21 cellular contexts compared by ENCODE assay signal in the genomic region with DNA sequence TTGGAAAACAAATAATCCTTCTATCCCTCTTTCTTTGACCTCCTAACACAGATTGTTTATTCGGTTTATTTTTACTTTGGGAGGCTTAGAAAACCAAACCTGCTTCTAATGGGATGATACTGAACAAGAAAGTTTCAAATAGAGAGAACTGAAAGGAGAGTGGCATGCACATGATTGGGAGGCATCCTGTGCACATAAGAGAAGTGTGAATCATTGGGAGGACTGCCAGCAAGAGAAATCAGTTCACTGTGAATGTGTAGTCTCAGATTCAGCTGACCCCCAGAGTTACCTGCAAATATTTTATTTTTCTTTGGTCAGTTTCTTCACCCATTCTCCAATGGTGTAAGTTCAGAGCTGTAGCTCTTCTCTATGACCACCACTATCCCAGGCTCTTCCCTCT.
A peak's percentile ranks its signal among the peaks of the same experiment; 100 is the strongest.
DNase-seq lines count a peak whose midpoint lies in the region; ATAC-seq, FAIRE-seq and TF ChIP-seq lines count a peak whose summit lies in the region.
"Had no signal": no experiment of that assay in that cellular context is flagged by ENCODE, and none has a peak within 500 bp of the region (broad histone marks: within the 10 kb centered on the region; RNA-seq: fewer than 3 reads in every experiment).

No MANE protein-coding gene starts in this region.

- no peak for TF ChIP-seq POLR2A in endothelial cell of umbilical vein (IDR thresholded peaks at IDR 0.05; ENCODE audit: low read depth, low read length)

- H2AK5ac ChIP-seq in mesenchymal stem cell (ENCODE audit: low read length, severe bottlenecking): no peak overlapping the region

- TF ChIP-seq CTCF in endothelial cell of umbilical vein (IDR thresholded peaks at IDR 0.05; ENCODE audit: extremely low read depth in 1 of 2, insufficient read depth in 1 of 2, low read depth in 1 of 2, low read length in 2 of 2) (no peak), left lung (IDR thresholded peaks at IDR 0.05) (no peak)

- no peak overlapping the region for H2BK12ac ChIP-seq in mesenchymal stem cell (ENCODE audit: low read length in 2 of 2)

- H3K4ac ChIP-seq in mesenchymal stem cell (ENCODE audit: low read depth in 1 of 2, low read length in 2 of 2): no peak overlapping the region

- no peaks in the 10 kb centered on the region for H3K4me1 ChIP-seq in endothelial cell of umbilical vein (ENCODE audit: control insufficient read depth, extremely low read depth, insufficient read depth, low read length)
- H3K4me1 ChIP-seq in mesenchymal stem cell (ENCODE audit: control insufficient read depth, insufficient read depth, low read depth, low read length): no peaks in the 10 kb centered on the region
- H3K4me1 ChIP-seq in left lung: no peaks in the 10 kb centered on the region
- H3K4me1 ChIP-seq: adrenal gland, BLaER1 had no signal

- H3K27me3 ChIP-seq in endothelial cell of umbilical vein (ENCODE audit: control insufficient read depth in 2 of 2, insufficient read depth in 2 of 2, low read length in 2 of 2) (no peaks in the 10 kb centered on the region), mesenchymal stem cell (ENCODE audit: control insufficient read depth in 1 of 2, insufficient read depth in 1 of 2, low read length in 2 of 2) (no peaks in the 10 kb centered on the region), left lung (no peaks in the 10 kb centered on the region)
- H3K27me3 ChIP-seq: adrenal gland, BLaER1 had no signal

- CTCF ChIA-PET in endothelial cell of umbilical vein (lab: Charles Lee): no interaction called here
- CTCF ChIA-PET in activated CD8-positive, alpha-beta T cell treated with anti-CD3 and anti-CD28 coated beads, Interleukin-2, amount 10 ng/mL, durations not matched to agents 7 days and 5 days (lab: Charles Lee): no interaction called here

- H3K9me1 ChIP-seq in endothelial cell of umbilical vein (replicated peaks; ENCODE audit: control insufficient read depth, extremely low read depth, insufficient read depth, low read length): peaks cover 3% of the 10 kb centered on the region

- WGBS in mesenchymal stem cell: 57% methylated on average over 1 of the region's 1 CpG

- dilution Hi-C loops in endothelial cell of umbilical vein (cut with MboI; ENCODE audit: extremely low pct_ligation_motif_present, low sequenced_read_pairs): no loop called here

- no peak overlapping the region for H2BK5ac ChIP-seq in mesenchymal stem cell (ENCODE audit: low read depth, low read length, poor library complexity, severe bottlenecking)

- H3K27ac Mint-ChIP-seq in activated CD8-positive, alpha-beta T cell treated with anti-CD3 and anti-CD28 coated beads, Interleukin-2, amount 10 ng/mL, durations not matched to agents 7 days and 5 days: no peak overlapping the region
- H3K27ac Mint-ChIP-seq: activated T-helper 1 cell treated with anti-CD3 and anti-CD28 coated beads, Interleukin-12 subunit alpha, Interleukin-12 subunit beta, Interleukin-2, Interleukin-4 antibody, amounts not matched to agents 30 ng/mL and 10 ng/mL and 1 ng/mL, durations not matched to agents 14 hours and 24 hours and 36 hours; natural killer cell treated with Interleukin-12 subunit alpha and Interleukin-12 subunit beta and Interleukin-15 and Interleukin-18, amount 100 ng/mL, for 72 hours had no signal

- no peak overlapping the region for H2BK120ac ChIP-seq in mesenchymal stem cell (ENCODE audit: low read depth, low read length)

- no peaks in the 10 kb centered on the region for H3K36me3 Mint-ChIP-seq in activated CD8-positive, alpha-beta T cell treated with anti-CD3 and anti-CD28 coated beads, Interleukin-2, amount 10 ng/mL, durations not matched to agents 7 days and 5 days (ENCODE audit: low read depth)
- H3K36me3 Mint-ChIP-seq: natural killer cell treated with Interleukin-12 subunit alpha and Interleukin-12 subunit beta and Interleukin-15 and Interleukin-18, amount 100 ng/mL, for 72 hours had no signal

- H2AFZ ChIP-seq in endothelial cell of umbilical vein (ENCODE audit: low read depth, low read length) (no peak overlapping the region), mesenchymal stem cell (ENCODE audit: low read depth, low read length) (no peak overlapping the region)

- intact Hi-C loops in endothelial cell of umbilical vein (cut with micrococcal nuclease) (no loop called here), left lung (cut with DNase I) (no loop called here)

- H3K27ac ChIP-seq in endothelial cell of umbilical vein (ENCODE audit: insufficient read depth, low read depth, low read length) (no peak overlapping the region), mesenchymal stem cell (ENCODE audit: low read length, poor library complexity, severe bottlenecking) (no peak overlapping the region), left lung (no peak overlapping the region)
- H3K27ac ChIP-seq: adrenal gland, BLaER1, coronary artery, HL-60, SK-N-MC had no signal

- no peak overlapping the region for H4K91ac ChIP-seq in mesenchymal stem cell (ENCODE audit: low read length)

- DNase-seq in EL (peak; percentile 66), NCI-H226 (peak; percentile 71), endothelial cell of umbilical vein (ENCODE audit: low read depth, low spot score) (peak; percentile 21), mesenchymal stem cell (peak; percentile 10), left lung (no peak)
- no peak for DNase-seq in stimulated activated CD8-positive, alpha-beta memory T cell treated with anti-CD3 and anti-CD28 coated beads, Interleukin-4, amount 100 ng/mL, for 48 hours
- DNase-seq in activated CD8-positive, alpha-beta T cell treated with anti-CD3 and anti-CD28 coated beads, Interleukin-2, amount 10 ng/mL, durations not matched to agents 7 days and 5 days: no peak
- DNase-seq: activated CD4-positive, alpha-beta T cell treated with anti-CD3 and anti-CD28 coated beads, Interleukin-2, amount 50 U/mL, for 48 hours; adrenal gland; erythroblast; Kasumi-1; stimulated activated CD4-positive, alpha-beta T cell treated with anti-CD3 and anti-CD28 coated beads, Interleukin-1b, Interleukin-23, amount 100 ng/mL, for 48 hours had no signal

- H3K4me3 Mint-ChIP-seq in activated CD8-positive, alpha-beta T cell treated with anti-CD3 and anti-CD28 coated beads, Interleukin-2, amount 10 ng/mL, durations not matched to agents 7 days and 5 days: no peak overlapping the region
- H3K4me3 Mint-ChIP-seq: activated T-helper 1 cell treated with anti-CD3 and anti-CD28 coated beads, Interleukin-12 subunit alpha, Interleukin-12 subunit beta, Interleukin-2, Interleukin-4 antibody, amounts not matched to agents 30 ng/mL and 10 ng/mL and 1 ng/mL, durations not matched to agents 14 hours and 24 hours and 36 hours; natural killer cell treated with Interleukin-12 subunit alpha and Interleukin-12 subunit beta and Interleukin-15 and Interleukin-18, amount 100 ng/mL, for 72 hours had no signal

- no peak overlapping the region for H3K18ac ChIP-seq in mesenchymal stem cell (ENCODE audit: low read depth in 1 of 2, low read length in 2 of 2)

- no peaks in the 10 kb centered on the region for H3K79me1 ChIP-seq in mesenchymal stem cell (replicated peaks; ENCODE audit: low read length, poor library complexity, severe bottlenecking)

- H3K9ac ChIP-seq in endothelial cell of umbilical vein (replicated peaks; ENCODE audit: extremely low read depth, insufficient read depth, low read length) (no peak overlapping the region), mesenchymal stem cell (ENCODE audit: low read length) (no peak overlapping the region)
- H3K9ac ChIP-seq: BLaER1 had no signal

- H3K4me3 ChIP-seq in endothelial cell of umbilical vein (replicated peaks in 1 of 3; ENCODE audit: insufficient read depth in 1 of 3, low read depth in 1 of 3, low read length in 3 of 3) (no peak overlapping the region), mesenchymal stem cell (ENCODE audit: insufficient read depth in 1 of 2, low read depth in 1 of 2, low read length in 2 of 2) (no peak overlapping the region), left lung (no peak overlapping the region)
- H3K4me3 ChIP-seq: adrenal gland, BLaER1, coronary artery, lung, SK-N-MC had no signal

- no peak for FAIRE-seq in endothelial cell of umbilical vein (lab: Jason Lieb, UNC)
- FAIRE-seq: GM18507 had no signal

- H3K36me3 ChIP-seq in endothelial cell of umbilical vein (ENCODE audit: control insufficient read depth in 2 of 2, extremely low read depth in 1 of 2, insufficient read depth in 2 of 2, low read length in 2 of 2): no peaks in the 10 kb centered on the region
- no peaks in the 10 kb centered on the region for H3K36me3 ChIP-seq in mesenchymal stem cell (ENCODE audit: control insufficient read depth in 1 of 2, insufficient read depth in 2 of 2, low read depth in 1 of 2, low read length in 2 of 2)
- no peaks in the 10 kb centered on the region for H3K36me3 ChIP-seq in left lung
- H3K36me3 ChIP-seq: adrenal gland, BLaER1 had no signal

- no peak overlapping the region for H2BK15ac ChIP-seq in mesenchymal stem cell (ENCODE audit: low read depth, poor library complexity, severe bottlenecking)

- no peaks in the 10 kb centered on the region for H3K27me3 Mint-ChIP-seq in activated CD8-positive, alpha-beta T cell treated with anti-CD3 and anti-CD28 coated beads, Interleukin-2, amount 10 ng/mL, durations not matched to agents 7 days and 5 days (ENCODE audit: low read depth)
- H3K27me3 Mint-ChIP-seq: natural killer cell treated with Interleukin-12 subunit alpha and Interleukin-12 subunit beta and Interleukin-15 and Interleukin-18, amount 100 ng/mL, for 72 hours had no signal

- H3K14ac ChIP-seq in mesenchymal stem cell (ENCODE audit: low read length in 2 of 2): no peak overlapping the region

- ATAC-seq in left lung (no peak), HG03196 (IDR thresholded peaks at IDR 0.05; ENCODE audit: unreplicated experiment) (no peak)
- no peak for ATAC-seq in activated CD8-positive, alpha-beta T cell treated with anti-CD3 and anti-CD28 coated beads, Interleukin-2, amount 10 ng/mL, durations not matched to agents 7 days and 5 days
- ATAC-seq: natural killer cell treated with Interleukin-12 subunit alpha and Interleukin-12 subunit beta and Interleukin-15 and Interleukin-18, amount 100 ng/mL, for 72 hours had no signal

- H3K4me2 ChIP-seq in endothelial cell of umbilical vein (ENCODE audit: insufficient read depth, low read length) (no peak overlapping the region), mesenchymal stem cell (ENCODE audit: low read length, poor library complexity, severe bottlenecking) (no peak overlapping the region)
- H3K4me2 ChIP-seq: BLaER1 had no signal

- H3K79me2 ChIP-seq in endothelial cell of umbilical vein (ENCODE audit: control insufficient read depth, insufficient read depth, low read length): no peaks in the 10 kb centered on the region

- POLR2A ChIA-PET in endothelial cell of umbilical vein (lab: Charles Lee): no interaction called here
- POLR2A ChIA-PET in activated CD8-positive, alpha-beta T cell treated with anti-CD3 and anti-CD28 coated beads, Interleukin-2, amount 10 ng/mL, durations not matched to agents 7 days and 5 days (lab: Charles Lee): no interaction called here

- no peaks in the 10 kb centered on the region for H3K9me3 Mint-ChIP-seq in activated CD8-positive, alpha-beta T cell treated with anti-CD3 and anti-CD28 coated beads, Interleukin-2, amount 10 ng/mL, durations not matched to agents 7 days and 5 days (ENCODE audit: insufficient read depth)
- H3K9me3 Mint-ChIP-seq: activated T-helper 1 cell treated with anti-CD3 and anti-CD28 coated beads, Interleukin-12 subunit alpha, Interleukin-12 subunit beta, Interleukin-2, Interleukin-4 antibody, amounts not matched to agents 30 ng/mL and 10 ng/mL and 1 ng/mL, durations not matched to agents 14 hours and 24 hours and 36 hours had no signal

- H3K4me1 Mint-ChIP-seq in activated CD8-positive, alpha-beta T cell treated with anti-CD3 and anti-CD28 coated beads, Interleukin-2, amount 10 ng/mL, durations not matched to agents 7 days and 5 days (ENCODE audit: low read depth): no peaks in the 10 kb centered on the region

- no TSS peak for BruUV-seq in endothelial cell of umbilical vein (replicated peaks; lab: Mats Ljungman, UMichigan)

- H4K20me1 ChIP-seq in endothelial cell of umbilical vein (replicated peaks; ENCODE audit: control insufficient read depth, extremely low read depth, insufficient read depth, low read length): no peaks in the 10 kb centered on the region
- H4K20me1 ChIP-seq: BLaER1 had no signal

- H4K8ac ChIP-seq in mesenchymal stem cell (ENCODE audit: low read length): no peak overlapping the region

- no peak overlapping the region for H3K23ac ChIP-seq in mesenchymal stem cell (ENCODE audit: low read length in 2 of 2)

- no peaks in the 10 kb centered on the region for H3K9me3 ChIP-seq in endothelial cell of umbilical vein (replicated peaks; ENCODE audit: control insufficient read depth, insufficient read depth, low read length)
- no peaks in the 10 kb centered on the region for H3K9me3 ChIP-seq in mesenchymal stem cell (ENCODE audit: control insufficient read depth, low read length)
- no peaks in the 10 kb centered on the region for H3K9me3 ChIP-seq in left lung
- H3K9me3 ChIP-seq: adrenal gland, BLaER1 had no signal

Comparison
In these comparisons a context has a peak if more than half of its experiments do, and no peak if none do; other contexts are left out.
1. DNase-seq: peak in EL (single experiment), NCI-H226 (single experiment), endothelial cell of umbilical vein (single experiment) and mesenchymal stem cell (single experiment); none in left lung (0 of 2), stimulated activated CD8-positive, alpha-beta memory T cell treated with anti-CD3 and anti-CD28 coated beads, Interleukin-4, amount 100 ng/mL, for 48 hours (single experiment) and activated CD8-positive, alpha-beta T cell treated with anti-CD3 and anti-CD28 coated beads, Interleukin-2, amount 10 ng/mL, durations not matched to agents 7 days and 5 days (single experiment).